Comparison of ENCODE assay signal across 15 cellular contexts in genomic region chr3:171743327-171744054, GRCh38.
"Had no signal": no experiment of that assay in that cellular context is flagged by ENCODE, and none has a peak within 500 bp of the region (broad histone marks: within the 10 kb centered on the region; RNA-seq: fewer than 3 reads in every experiment).

No MANE protein-coding gene starts in this region.

- H3K27ac ChIP-seq: psoas muscle, sigmoid colon, tibial nerve, vagina had no signal

- H3K27me3 ChIP-seq: adrenal gland, sigmoid colon, spleen, tibial nerve, vagina had no signal

- DNase-seq: activated CD4-positive, alpha-beta memory T cell treated with anti-CD3 and anti-CD28 coated beads for 36 hours; activated CD4-positive, alpha-beta T cell treated with anti-CD3 and anti-CD28 coated beads for 36 hours; activated CD8-positive, alpha-beta memory T cell treated with anti-CD3 and anti-CD28 coated beads, Interleukin-2, amount 10 ng/mL, durations not matched to agents 7 days and 5 days; activated effector memory CD4-positive, alpha-beta T cell treated with anti-CD3 and anti-CD28 coated beads, Interleukin-2, amount 50 U/mL, for 16 hours; activated T-cell treated with anti-CD3 and anti-CD28 coated beads, Interleukin-2, amount 50 U/mL, for 1 hour; adrenal gland; foreskin fibroblast; immature natural killer cell; midbrain; psoas muscle; sigmoid colon; spleen; T-helper 17 cell had no signal

- H3K36me3 ChIP-seq: adrenal gland, sigmoid colon, tibial nerve, vagina had no signal

- H3K9me3 ChIP-seq: adrenal gland, psoas muscle, sigmoid colon, tibial nerve, vagina had no signal

- ATAC-seq: activated CD4-positive, alpha-beta T cell treated with anti-CD3 and anti-CD28 coated beads for 36 hours; activated CD8-positive, alpha-beta memory T cell treated with anti-CD3 and anti-CD28 coated beads, Interleukin-2, amount 10 ng/mL, durations not matched to agents 7 days and 5 days; T-helper 17 cell had no signal

- H3K4me3 ChIP-seq: adrenal gland, psoas muscle, sigmoid colon, spleen, tibial nerve, vagina had no signal
